In the genomic region with DNA sequence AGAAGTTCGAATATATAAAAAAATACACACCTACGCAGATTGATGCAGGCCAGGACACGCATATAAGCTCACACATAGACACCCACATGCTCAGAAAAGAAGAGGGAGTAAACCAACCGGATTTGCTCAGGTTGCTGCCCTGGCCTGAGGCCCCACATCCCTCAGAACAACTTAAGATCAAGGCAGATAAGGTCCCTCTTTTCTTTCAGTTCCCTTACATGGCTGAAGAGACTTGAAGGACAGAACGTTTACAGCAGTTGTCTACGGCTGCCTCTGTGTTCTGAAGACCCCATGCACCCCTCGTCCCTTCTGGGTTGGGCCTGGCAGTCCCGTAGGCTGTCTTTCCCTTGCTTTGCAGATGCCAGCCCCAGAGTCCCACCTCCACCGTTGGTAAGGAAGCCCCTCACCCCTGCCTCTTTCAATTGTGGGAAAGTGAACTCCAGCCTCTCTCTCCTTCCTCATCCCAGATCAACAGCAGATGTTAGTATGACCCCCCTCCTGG, we compare ENCODE assay signal across 15 cellular contexts. TPM values are rescaled to one million over a fixed set of nuclear protein-coding genes. Genes with fewer than 3 reads are reported as not detected.
DNase-seq lines count a peak whose midpoint lies in the region; FAIRE-seq and TF ChIP-seq lines count a peak whose summit lies in the region.
"Had no signal": no experiment of that assay in that cellular context is flagged by ENCODE, and none has a peak within 500 bp of the region (broad histone marks: within the 10 kb centered on the region; RNA-seq: fewer than 3 reads in every experiment).

No MANE protein-coding gene starts in this region.

- TF ChIP-seq CTCF in KMS-11 (conservative IDR thresholded peaks at IDR 0.05; ENCODE audit: low read depth, low read length): no peak
- no peak for TF ChIP-seq CTCF in coronary artery (IDR thresholded peaks at IDR 0.05)
- no peak for TF ChIP-seq CTCF in parathyroid adenoma (IDR thresholded peaks at IDR 0.05)
- TF ChIP-seq CTCF in HFFc6 (IDR thresholded peaks at IDR 0.05): no peak

- DNase-seq in CD1c-positive myeloid dendritic cell (ENCODE audit: extremely low spot score) (peak; percentile 35), coronary artery (ENCODE audit: low spot score) (no peak), HFFc6 (no peak), HTR-8/SVneo (ENCODE audit: insufficient read length, low spot score) (no peak), anterior cingulate cortex (lab: John Stamatoyannopoulos, UW) (no peak)
- no peak for DNase-seq in effector CD4-positive, alpha-beta T cell
- DNase-seq: activated CD8-positive, alpha-beta memory T cell treated with anti-CD3 and anti-CD28 coated beads, Interleukin-2, amount 50 U/mL, for 48 hours; aorta; EL; NCI-H2081; posterior cingulate gyrus had no signal

- peaks cover 18% of the 10 kb centered on the region for H3K27me3 Mint-ChIP-seq in HFFc6 (ENCODE audit: insufficient read depth)

- no peak for FAIRE-seq in HTR-8/SVneo (lab: Jason Lieb, UNC)
- FAIRE-seq: H54, TTC549 had no signal

- H3K9ac ChIP-seq in KMS-11 (no peak overlapping the region; the same call in 1 of the 2 replicates), parathyroid adenoma (no peak overlapping the region)

- peaks cover 1% of the 10 kb centered on the region; the same call in 1 of the 2 replicates for H3K79me2 ChIP-seq in KMS-11 (ENCODE audit: insufficient read depth, low read depth)
- peaks cover 2% of the 10 kb centered on the region for H3K79me2 ChIP-seq in parathyroid adenoma

- H4K20me1 ChIP-seq in KMS-11 (ENCODE audit: insufficient read depth): no peaks in the 10 kb centered on the region

- H3K4me2 ChIP-seq in KMS-11 (peak overlapping the region; percentile 75; the same call in 1 of the 2 replicates), parathyroid adenoma (ENCODE audit: low read length) (peak overlapping the region; percentile 54)

- no peaks in the 10 kb centered on the region for H3K36me3 Mint-ChIP-seq in HFFc6 (ENCODE audit: low read depth)

- H3K27ac Mint-ChIP-seq in HFFc6: no peak overlapping the region

- no peaks in the 10 kb centered on the region for H3K27me3 ChIP-seq in KMS-11 (ENCODE audit: insufficient read depth, low read depth)
- H3K27me3 ChIP-seq in parathyroid adenoma (ENCODE audit: control insufficient read depth, insufficient read depth, low read length): no peaks in the 10 kb centered on the region

- H3K4me3 Mint-ChIP-seq in HFFc6: no peak overlapping the region

- H3K9me3 Mint-ChIP-seq in HFFc6: no peaks in the 10 kb centered on the region

- H3K36me3 ChIP-seq in KMS-11 (ENCODE audit: insufficient read depth): no peaks in the 10 kb centered on the region
- no peaks in the 10 kb centered on the region for H3K36me3 ChIP-seq in parathyroid adenoma (ENCODE audit: control insufficient read depth, insufficient read depth, low read length)

- H2AFZ ChIP-seq in KMS-11 (ENCODE audit: low read depth) (peak overlapping the region; percentile 82; the same call in 1 of the 2 replicates), parathyroid adenoma (peak overlapping the region; percentile 72)

- peaks cover 40% of the 10 kb centered on the region for H3K4me1 ChIP-seq in KMS-11 (ENCODE audit: low read depth, poor library complexity, severe bottlenecking)
- peaks cover 36% of the 10 kb centered on the region for H3K4me1 ChIP-seq in parathyroid adenoma

- no peaks in the 10 kb centered on the region for H3K9me3 ChIP-seq in parathyroid adenoma (ENCODE audit: control insufficient read depth, low read length)

- H3K4me3 ChIP-seq in KMS-11 (IDR thresholded peaks at IDR 0.05; ENCODE audit: insufficient read depth, low read depth, low read length) (no peak overlapping the region), coronary artery (peak overlapping the region; percentile 15), parathyroid adenoma (ENCODE audit: low read depth, low read length) (peak overlapping the region; percentile 32)

- peaks cover 20% of the 10 kb centered on the region for H3K4me1 Mint-ChIP-seq in HFFc6 (ENCODE audit: low read depth)

- H3K27ac ChIP-seq in KMS-11: peak overlapping the region; percentile 67
- peak overlapping the region in 1 of 2 donors; percentile 77 for H3K27ac ChIP-seq in coronary artery
- H3K27ac ChIP-seq in parathyroid adenoma: peak overlapping the region; percentile 97

RNA-seq across cellular contexts. Expression of a gene that starts 4.3 kb away (rescaled TPM):
- 100 to 1,000 TPM in 3 of 6 experiments, 10 to 100 TPM in 3; 97.3 to 121 (median 101) TPM for total RNA-seq in HFFc6 (2021; fragmentation: NEBNext Ultra II Directional; extraction: Animal tissue kit (Norgen Biotek cat#: 25700))
